Comparison of ENCODE assay signal across 19 cellular contexts in genomic region chr7:45982132-45982531, GRCh38.
"Had no signal": no experiment of that assay in that cellular context is flagged by ENCODE, and none has a peak within 500 bp of the region (broad histone marks: within the 10 kb centered on the region; RNA-seq: fewer than 3 reads in every experiment).

No MANE protein-coding gene starts in this region.

- H3K36me3 ChIP-seq: esophagus squamous epithelium, gastroesophageal sphincter, left lung, spleen, tibial nerve had no signal

- FAIRE-seq: keratinocyte had no signal

- H3K4me3 ChIP-seq: esophagus squamous epithelium, gastroesophageal sphincter, left lung, psoas muscle, spleen, tibial nerve had no signal

- DNase-seq: effector memory CD8-positive, alpha-beta T cell; esophagus squamous epithelium; foreskin fibroblast; glutamatergic neuron; left lung; mammary epithelial cell; naive thymus-derived CD4-positive, alpha-beta T cell; nephron progenitor cell; psoas muscle; retina; spleen; stimulated activated CD4-positive, alpha-beta T cell treated with anti-CD3 and anti-CD28 coated beads, Interleukin-15, amount 100 ng/mL, for 24 hours; stimulated activated CD4-positive, alpha-beta T cell treated with anti-CD3 and anti-CD28 coated beads, Interleukin-1b, Interleukin-23, amount 100 ng/mL, for 48 hours; stimulated activated CD4-positive, alpha-beta T cell treated with anti-CD3 and anti-CD28 coated beads, Interleukin-4, amount 100 ng/mL, for 24 hours had no signal

- H3K4me1 ChIP-seq: spleen had no signal

- H3K27ac ChIP-seq: esophagus squamous epithelium, gastroesophageal sphincter, left lung, psoas muscle, spleen, tibial nerve had no signal

- H3K27me3 ChIP-seq: esophagus squamous epithelium, gastroesophageal sphincter, left lung, spleen, tibial nerve had no signal

- H3K9me3 ChIP-seq: esophagus squamous epithelium, gastroesophageal sphincter, left lung, psoas muscle had no signal

- ATAC-seq: effector memory CD8-positive, alpha-beta T cell; gastroesophageal sphincter; left lung; naive thymus-derived CD4-positive, alpha-beta T cell; psoas muscle; sciatic nerve; stimulated activated memory B cell treated with anti-CD40 and anti-IgM and Interleukin-4, amounts not matched to agents 10 μg/mL and 1 μg/mL and 100 μg/mL, for 72 hours had no signal
